12 cellular contexts compared by ENCODE assay signal in genomic region chr13:39952244-39953233, GRCh38.
A peak's percentile ranks its signal among the peaks of the same experiment; 100 is the strongest.
DNase-seq lines count a peak whose midpoint lies in the region; ATAC-seq and FAIRE-seq lines count a peak whose summit lies in the region.
"Had no signal": no experiment of that assay in that cellular context is flagged by ENCODE, and none has a peak within 500 bp of the region (broad histone marks: within the 10 kb centered on the region; RNA-seq: fewer than 3 reads in every experiment).

No MANE protein-coding gene starts in this region.

- H3K36me3 ChIP-seq in mesodermal cell (ENCODE audit: control insufficient read depth, insufficient read depth, low read length): no peaks in the 10 kb centered on the region
- H3K36me3 ChIP-seq in HAP-1 (replicated peaks): no peaks in the 10 kb centered on the region
- H3K36me3 ChIP-seq: cardiac muscle cell, pancreas had no signal

- WGBS in mesodermal cell (ENCODE audit: insufficient coverage in 2 of 2), 2 experiments: 73 to 81% methylated on average over 2 to 4 of the region's 4 CpGs

- H3K27ac ChIP-seq in mesodermal cell (ENCODE audit: low read depth, low read length, severe bottlenecking): peak overlapping the region; percentile 67
- H3K27ac ChIP-seq: cardiac muscle cell, pancreas had no signal

- no peaks in the 10 kb centered on the region for H3K27me3 ChIP-seq in HAP-1 (ENCODE audit: low read depth)
- H3K27me3 ChIP-seq: cardiac muscle cell, pancreas had no signal

- DNase-seq in COLO829 (ENCODE audit: low spot score) (peak; percentile 38), KBM-7 (peak; percentile 2), dermis blood vessel endothelial cell (peak; percentile 99), HTR-8/SVneo (ENCODE audit: insufficient read length, low spot score) (no peak), HAP-1 (ENCODE audit: low spot score in 2 of 2) (no peak)
- no peak for DNase-seq in activated CD8-positive, alpha-beta memory T cell treated with anti-CD3 and anti-CD28 coated beads, Interleukin-2, amount 50 U/mL, for 4 hours
- DNase-seq: activated CD4-positive, alpha-beta T cell treated with anti-CD3 and anti-CD28 coated beads, Interleukin-2, amount 50 U/mL, for 48 hours; pancreas; RPMI8226 had no signal

- H3K4me3 ChIP-seq in mesodermal cell (ENCODE audit: extremely low read depth, insufficient read depth, low read length, poor library complexity, severe bottlenecking): no peak overlapping the region
- H3K4me3 ChIP-seq in HAP-1: no peak overlapping the region
- H3K4me3 ChIP-seq: cardiac muscle cell, pancreas had no signal

- ATAC-seq in GM21529 (IDR thresholded peaks at IDR 0.05; ENCODE audit: unreplicated experiment): no peak

- H3K4me1 ChIP-seq in mesodermal cell (ENCODE audit: control insufficient read depth, insufficient read depth, low read length, poor library complexity, severe bottlenecking): peaks cover 7% of the 10 kb centered on the region
- H3K4me1 ChIP-seq in HAP-1: peaks cover 7% of the 10 kb centered on the region
- H3K4me1 ChIP-seq: pancreas had no signal

- H3K9me3 ChIP-seq in mesodermal cell (ENCODE audit: control insufficient read depth, low read length) (no peaks in the 10 kb centered on the region), HAP-1 (no peaks in the 10 kb centered on the region)
- H3K9me3 ChIP-seq: pancreas had no signal

- no peak for FAIRE-seq in HTR-8/SVneo (lab: Jason Lieb, UNC)
- FAIRE-seq: pancreas had no signal

- in situ Hi-C loops in KBM-7 (cut with MboI; ENCODE audit: low pct_unique_long_range_greater_than_20kb, low sequenced_read_pairs): no loop called here
- in situ Hi-C loops in HAP-1 (cut with MboI; ENCODE audit: low sequenced_read_pairs): no loop called here

Comparison
In these comparisons a context has a peak if more than half of its experiments do, and no peak if none do; other contexts are left out.
1. DNase-seq: peak in COLO829 (single experiment), KBM-7 (single experiment) and dermis blood vessel endothelial cell (single experiment); none in HTR-8/SVneo (single experiment), HAP-1 (0 of 2) and activated CD8-positive, alpha-beta memory T cell treated with anti-CD3 and anti-CD28 coated beads, Interleukin-2, amount 50 U/mL, for 4 hours (single experiment).